ENCODE assay signal across 8 cellular contexts in the genomic region with DNA sequence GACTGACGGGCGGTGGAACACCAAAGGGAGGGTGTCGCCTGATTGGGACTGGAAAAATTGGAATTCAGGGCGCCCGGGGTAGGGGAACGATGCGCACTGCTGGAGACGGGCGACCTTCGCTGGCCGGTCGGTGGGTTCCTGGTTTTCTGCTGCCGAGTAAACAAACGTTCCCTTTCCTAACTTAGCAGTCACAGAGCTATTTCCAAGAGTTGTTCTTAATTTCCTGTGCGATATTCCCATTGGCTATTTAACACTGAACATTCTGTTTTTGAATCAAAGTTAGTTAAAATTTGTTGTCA. TPM values are rescaled to one million over a fixed set of nuclear protein-coding genes. Genes with fewer than 3 reads are reported as not detected.
DNase-seq lines count a peak whose midpoint lies in the region; ATAC-seq and TF ChIP-seq lines count a peak whose summit lies in the region.

No MANE protein-coding gene starts in this region.

- no peak for TF ChIP-seq CTCF in RWPE2 (IDR thresholded peaks at IDR 0.05; ENCODE audit: poor library complexity, severe bottlenecking)
- TF ChIP-seq CTCF in fibroblast of lung (conservative IDR thresholded peaks at IDR 0.05 in 1 of 2, IDR thresholded peaks at IDR 0.05 in 1 of 2; ENCODE audit: low read depth in 1 of 2, low read length in 2 of 2) = no peak
- TF ChIP-seq CTCF in neural cell (IDR thresholded peaks at IDR 0.05; ENCODE audit: poor library complexity, severe bottlenecking) = no peak

- H3F3A ChIP-seq in neural cell (ENCODE audit: insufficient read depth, low read length, poor library complexity, severe bottlenecking) = no peaks in the 10 kb centered on the region

- peak overlapping the region; percentile 97 for H2AFZ ChIP-seq in fibroblast of lung (ENCODE audit: low read length)
- peak overlapping the region; percentile 68 for H2AFZ ChIP-seq in neural cell (ENCODE audit: low read depth, low read length)

- H3K79me2 ChIP-seq in fibroblast of lung (ENCODE audit: control insufficient read depth, insufficient read depth, low read length) (peaks cover 14% of the 10 kb centered on the region), neural cell (replicated peaks; ENCODE audit: insufficient read depth, low read length) (peaks cover 10% of the 10 kb centered on the region)

- H4K20me1 ChIP-seq in fibroblast of lung (ENCODE audit: control insufficient read depth, extremely low read depth, insufficient read depth, low read length) = no peaks in the 10 kb centered on the region
- H4K20me1 ChIP-seq in neural cell (ENCODE audit: insufficient read depth) = no peaks in the 10 kb centered on the region

- DNase-seq in NOMO-1 (lab: John Stamatoyannopoulos, UW; ENCODE audit: unreplicated experiment in 2 of 2) = peak; percentile 11 to 38
- DNase-seq in NOMO-1 treated with dmso at 0.1 percent for 144 hours (lab: John Stamatoyannopoulos, UW; ENCODE audit: unreplicated experiment) = no peak
- no peak for DNase-seq in RWPE2 (ENCODE audit: low spot score)
- peak; percentile 20 to 39 for DNase-seq in fibroblast of lung (ENCODE audit: low read depth in 2 of 2)
- no peak for DNase-seq in cerebellum (ENCODE audit: low spot score)
- DNase-seq in DMS53 (lab: John Stamatoyannopoulos, UW) = no peak

- TF ChIP-seq RAD21 in neural cell (conservative IDR thresholded peaks at IDR 0.05) = no peak

- H3K9me2 ChIP-seq in neural cell (ENCODE audit: insufficient read depth, low read length) = no peaks in the 10 kb centered on the region

- peaks cover 14% of the 10 kb centered on the region for H3K36me3 ChIP-seq in RWPE2 (ENCODE audit: low read depth)
- H3K36me3 ChIP-seq in fibroblast of lung (ENCODE audit: control insufficient read depth, insufficient read depth, low read length) = no peaks in the 10 kb centered on the region
- no peaks in the 10 kb centered on the region for H3K36me3 ChIP-seq in neural cell (ENCODE audit: insufficient read depth, low read length)

- peak; percentile 16 for ATAC-seq in HG02610 (IDR thresholded peaks at IDR 0.05; ENCODE audit: unreplicated experiment)
- ATAC-seq in RWPE2 (ENCODE audit: low read depth) = peak; percentile 33

- no peaks in the 10 kb centered on the region for H3K9me3 ChIP-seq in RWPE2 (ENCODE audit: severe bottlenecking)
- no peaks in the 10 kb centered on the region for H3K9me3 ChIP-seq in fibroblast of lung (ENCODE audit: control insufficient read depth, insufficient read depth, low read depth, low read length)
- H3K9me3 ChIP-seq in neural cell (ENCODE audit: low read length) = no peaks in the 10 kb centered on the region

- H3K27ac ChIP-seq in RWPE2 (ENCODE audit: poor library complexity, severe bottlenecking) = peak overlapping the region; percentile 43
- H3K27ac ChIP-seq in fibroblast of lung (ENCODE audit: insufficient read depth, low read length) = peak overlapping the region; percentile 84
- H3K27ac ChIP-seq in neural cell (ENCODE audit: low read length) = no peak overlapping the region

- TF ChIP-seq EP300 in neural cell (conservative IDR thresholded peaks at IDR 0.05; ENCODE audit: poor library complexity, severe bottlenecking) = no peak

- H3K4me2 ChIP-seq in fibroblast of lung (ENCODE audit: extremely low read depth, insufficient read depth, low read length) = peak overlapping the region; percentile 87
- peak overlapping the region; percentile 89 for H3K4me2 ChIP-seq in neural cell (ENCODE audit: low read length)

- peak overlapping the region; percentile 56 for H3K4me3 ChIP-seq in RWPE2 (ENCODE audit: severe bottlenecking)
- H3K4me3 ChIP-seq in fibroblast of lung (replicated peaks in 1 of 4; ENCODE audit: control extremely low read depth in 1 of 4, insufficient read depth in 1 of 4, low read depth in 3 of 4, low read length in 4 of 4) = peak overlapping the region; percentile 73 to 96 (median 88)
- peak overlapping the region; percentile 79 for H3K4me3 ChIP-seq in neural cell (ENCODE audit: low read length)

- H3K9ac ChIP-seq in fibroblast of lung (ENCODE audit: insufficient read depth, low read length) (peak overlapping the region; percentile 65), neural cell (ENCODE audit: low read length) (peak overlapping the region; percentile 79)

- H3K4me1 ChIP-seq in RWPE2 (ENCODE audit: insufficient read depth, poor library complexity, severe bottlenecking) (peaks cover 10% of the 10 kb centered on the region), fibroblast of lung (ENCODE audit: control insufficient read depth, extremely low read depth, insufficient read depth, low read length) (no peaks in the 10 kb centered on the region)

- H3K27me3 ChIP-seq in RWPE2 (ENCODE audit: insufficient read depth, poor library complexity, severe bottlenecking) = no peaks in the 10 kb centered on the region
- no peaks in the 10 kb centered on the region for H3K27me3 ChIP-seq in fibroblast of lung (ENCODE audit: control insufficient read depth, insufficient read depth, low read length)
- H3K27me3 ChIP-seq in neural cell (ENCODE audit: insufficient read depth, low read depth, low read length) = no peaks in the 10 kb centered on the region

TF ChIP-seq in neural cell, 6 proteins besides CTCF, POLR2A, EP300 and RAD21:
- TF ChIP-seq MXI1 (conservative IDR thresholded peaks at IDR 0.05; ENCODE audit: poor library complexity, severe bottlenecking) (no peak), EZH2 (IDR thresholded peaks at IDR 0.05; ENCODE audit: borderline replicate concordance, insufficient read depth, low read length, poor library complexity, severe bottlenecking) (no peak)
- TF ChIP-seq, protein P1, sequence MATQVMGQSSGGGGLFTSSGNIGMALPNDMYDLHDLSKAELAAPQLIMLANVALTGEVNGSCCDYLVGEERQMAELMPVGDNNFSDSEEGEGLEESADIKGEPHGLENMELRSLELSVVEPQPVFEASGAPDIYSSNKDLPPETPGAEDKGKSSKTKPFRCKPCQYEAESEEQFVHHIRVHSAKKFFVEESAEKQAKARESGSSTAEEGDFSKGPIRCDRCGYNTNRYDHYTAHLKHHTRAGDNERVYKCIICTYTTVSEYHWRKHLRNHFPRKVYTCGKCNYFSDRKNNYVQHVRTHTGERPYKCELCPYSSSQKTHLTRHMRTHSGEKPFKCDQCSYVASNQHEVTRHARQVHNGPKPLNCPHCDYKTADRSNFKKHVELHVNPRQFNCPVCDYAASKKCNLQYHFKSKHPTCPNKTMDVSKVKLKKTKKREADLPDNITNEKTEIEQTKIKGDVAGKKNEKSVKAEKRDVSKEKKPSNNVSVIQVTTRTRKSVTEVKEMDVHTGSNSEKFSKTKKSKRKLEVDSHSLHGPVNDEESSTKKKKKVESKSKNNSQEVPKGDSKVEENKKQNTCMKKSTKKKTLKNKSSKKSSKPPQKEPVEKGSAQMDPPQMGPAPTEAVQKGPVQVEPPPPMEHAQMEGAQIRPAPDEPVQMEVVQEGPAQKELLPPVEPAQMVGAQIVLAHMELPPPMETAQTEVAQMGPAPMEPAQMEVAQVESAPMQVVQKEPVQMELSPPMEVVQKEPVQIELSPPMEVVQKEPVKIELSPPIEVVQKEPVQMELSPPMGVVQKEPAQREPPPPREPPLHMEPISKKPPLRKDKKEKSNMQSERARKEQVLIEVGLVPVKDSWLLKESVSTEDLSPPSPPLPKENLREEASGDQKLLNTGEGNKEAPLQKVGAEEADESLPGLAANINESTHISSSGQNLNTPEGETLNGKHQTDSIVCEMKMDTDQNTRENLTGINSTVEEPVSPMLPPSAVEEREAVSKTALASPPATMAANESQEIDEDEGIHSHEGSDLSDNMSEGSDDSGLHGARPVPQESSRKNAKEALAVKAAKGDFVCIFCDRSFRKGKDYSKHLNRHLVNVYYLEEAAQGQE (IDR thresholded peaks at IDR 0.05; ENCODE audit: borderline replicate concordance) = no peak

RNA-seq across cellular contexts. Expression of a gene that starts 0.7 kb away (rescaled TPM):
- 3.3 and 5.6 TPM in 2 replicates for total RNA-seq in fibroblast of lung
- polyA plus RNA-seq in fibroblast of lung = 2.8 and 7.4 TPM in 2 replicates
- 1.9 and 4.4 TPM in 2 replicates for polyA plus RNA-seq in fibroblast of lung (2012)
- polyA minus RNA-seq in fibroblast of lung (ENCODE audit: low replicate concordance) = 0.33 and 3.7 TPM in 2 replicates
- polyA plus RNA-seq in neural cell = 2.2 and 2.3 TPM in 2 replicates
- polyA minus RNA-seq in neural cell = 3.4 and 4.9 TPM in 2 replicates
- 12.1 TPM for total RNA-seq in cerebellum

RNA-seq across cellular contexts. Expression of a gene that starts 0.8 kb away (rescaled TPM):
- total RNA-seq in fibroblast of lung (0.33 TPM in 1 of 2 replicates, not detected in the other), cerebellum (not detected)
- polyA plus RNA-seq in fibroblast of lung (0.39 and 0.42 TPM in 2 replicates), neural cell (not detected in 2 replicates)
- 0.36 and 0.48 TPM in 2 replicates for polyA plus RNA-seq in fibroblast of lung (2012)
- polyA minus RNA-seq in fibroblast of lung (ENCODE audit: low replicate concordance) (not detected in 2 replicates), neural cell (1.2 TPM in 1 of 2 replicates, not detected in the other)

Comparison
In these comparisons a context has a peak if more than half of its experiments do, and no peak if none do; other contexts are left out.
1. DNase-seq: peak in NOMO-1 (2 of 2) and fibroblast of lung (2 of 2); none in NOMO-1 treated with dmso at 0.1 percent for 144 hours (single experiment), RWPE2 (single experiment), cerebellum (single experiment) and DMS53 (single experiment).
2. Peak in every context shown above with its lines, with median percentiles within 50 percentile points of each other: H3K4me3 ChIP-seq.